Comparison of ENCODE assay signal across 14 cellular contexts in genomic region chr5:177356756-177357458, GRCh38. TPM values are rescaled to one million over a fixed set of nuclear protein-coding genes. Genes with fewer than 3 reads are reported as not detected.
A peak's percentile ranks its signal among the peaks of the same experiment; 100 is the strongest.
DNase-seq lines count a peak whose midpoint lies in the region; ATAC-seq and TF ChIP-seq lines count a peak whose summit lies in the region.
"Had no signal": no experiment of that assay in that cellular context is flagged by ENCODE, and none has a peak within 500 bp of the region (broad histone marks: within the 10 kb centered on the region; RNA-seq: fewer than 3 reads in every experiment).

No MANE protein-coding gene starts in this region.

- H4K20me1 ChIP-seq in BLaER1 treated with 17β-estradiol and CSF1 and Interleukin-3, amounts not matched to agents 10 nM and 100 nM = peaks cover 0 to 20% (median 0%) of the 10 kb centered on the region in 11 experiments; a peak in 5 of 22 replicates

- H3K36me3 Mint-ChIP-seq in endothelial cell (ENCODE audit: low read depth, unreplicated experiment) = no peaks in the 10 kb centered on the region

- peak overlapping the region; percentile 60 to 81 (median 68); a peak in 18 of 20 replicates for H3K4me3 ChIP-seq in BLaER1 treated with 17β-estradiol and CSF1 and Interleukin-3, amounts not matched to agents 10 nM and 100 nM
- H3K4me3 ChIP-seq in GM12864 (ENCODE audit: low read depth, low read length) (peak overlapping the region; percentile 76), SK-N-MC (peak overlapping the region; percentile 89)

- peaks cover 74 to 97% (median 87%) of the 10 kb centered on the region in 10 experiments for H3K4me1 ChIP-seq in BLaER1 treated with 17β-estradiol and CSF1 and Interleukin-3, amounts not matched to agents 10 nM and 100 nM
- H3K4me1 ChIP-seq: parathyroid adenoma had no signal

- H3K27me3 Mint-ChIP-seq in endothelial cell (ENCODE audit: unreplicated experiment) = peaks cover 21% of the 10 kb centered on the region

- TF ChIP-seq CTCF in GM12864 (IDR thresholded peaks at IDR 0.05; ENCODE audit: low read depth, low read length, missing control alignments) (no peak), endothelial cell (IDR thresholded peaks at IDR 0.05; ENCODE audit: unreplicated experiment) (no peak)

- H3K27ac ChIP-seq in BLaER1 treated with 17β-estradiol and CSF1 and Interleukin-3, amounts not matched to agents 10 nM and 100 nM = peak overlapping the region in 9 of 11 experiments; percentile 73 to 88 (median 81); a peak in 17 of 22 replicates
- H3K27ac ChIP-seq in SK-N-MC = no peak overlapping the region
- H3K27ac ChIP-seq: brain microvascular endothelial cell, parathyroid adenoma had no signal

- peak overlapping the region; percentile 93 to 100 (median 99) for H3K4me2 ChIP-seq in BLaER1 treated with 17β-estradiol and CSF1 and Interleukin-3, amounts not matched to agents 10 nM and 100 nM

- no peaks in the 10 kb centered on the region for H3K27me3 ChIP-seq in BLaER1 treated with 17β-estradiol and CSF1 and Interleukin-3, amounts not matched to agents 10 nM and 100 nM
- H3K27me3 ChIP-seq: brain microvascular endothelial cell, tibial nerve had no signal

- H3K36me3 ChIP-seq in BLaER1 treated with 17β-estradiol and CSF1 and Interleukin-3, amounts not matched to agents 10 nM and 100 nM = no peaks in the 10 kb centered on the region
- H3K36me3 ChIP-seq in SK-N-MC (ENCODE audit: insufficient read depth, low read length) = no peaks in the 10 kb centered on the region
- H3K36me3 ChIP-seq: brain microvascular endothelial cell, tibial nerve had no signal

- peak overlapping the region in 9 of 11 experiments; percentile 73 to 83 (median 80); a peak in 15 of 22 replicates for H3K9ac ChIP-seq in BLaER1 treated with 17β-estradiol and CSF1 and Interleukin-3, amounts not matched to agents 10 nM and 100 nM
- no peak overlapping the region for H3K9ac ChIP-seq in SK-N-MC (ENCODE audit: insufficient read length)
- H3K9ac ChIP-seq: parathyroid adenoma had no signal

- ATAC-seq in GM18870 (IDR thresholded peaks at IDR 0.05; ENCODE audit: unreplicated experiment) (no peak), GM21423 (IDR thresholded peaks at IDR 0.05; ENCODE audit: unreplicated experiment) (no peak), HG03457 (IDR thresholded peaks at IDR 0.05; ENCODE audit: unreplicated experiment) (no peak)

- no peak for DNase-seq in GM12864 (ENCODE audit: low read depth)
- no peak for DNase-seq in SK-N-MC (ENCODE audit: low read depth, low spot score)
- no peak for DNase-seq in endothelial cell (ENCODE audit: low spot score)
- no peak for DNase-seq in medulla oblongata (ENCODE audit: extremely low spot score)
- DNase-seq: NCI-H1436 had no signal

- peaks cover 0 to 6% (median 0%) of the 10 kb centered on the region in 11 experiments; a peak in 2 of 22 replicates for H3K9me3 ChIP-seq in BLaER1 treated with 17β-estradiol and CSF1 and Interleukin-3, amounts not matched to agents 10 nM and 100 nM (replicated peaks in 1 of 11)
- no peaks in the 10 kb centered on the region for H3K9me3 ChIP-seq in SK-N-MC (ENCODE audit: low read depth, low read length)
- H3K9me3 ChIP-seq: tibial nerve had no signal

- peak overlapping the region; percentile 98 for H3K27ac Mint-ChIP-seq in endothelial cell (ENCODE audit: unreplicated experiment)

- no peak overlapping the region for H3K4me3 Mint-ChIP-seq in endothelial cell (ENCODE audit: unreplicated experiment)

- no peaks in the 10 kb centered on the region for H3K9me3 Mint-ChIP-seq in endothelial cell (ENCODE audit: unreplicated experiment)

- peaks cover 26% of the 10 kb centered on the region for H3K4me1 Mint-ChIP-seq in endothelial cell (ENCODE audit: unreplicated experiment)

RNA-seq across cellular contexts. Expression of gene RGS14, which starts 0.8 kb away (rescaled TPM):
- 21.8 TPM for total RNA-seq in endothelial cell (ENCODE audit: unreplicated experiment)

RNA-seq across cellular contexts. Expression of gene LMAN2, which starts 5.4 kb away (rescaled TPM):
- 137 TPM for total RNA-seq in endothelial cell (ENCODE audit: unreplicated experiment)

RNA-seq across cellular contexts. Expression of gene SLC34A1, which starts 27.3 kb away (rescaled TPM):
- not detected for total RNA-seq in endothelial cell (ENCODE audit: unreplicated experiment)
- total RNA-seq: fibroblast of lung, H4, tibial nerve had no signal

RNA-seq across cellular contexts. Expression of gene PFN3, which starts 43.6 kb away (rescaled TPM):
- not detected for total RNA-seq in endothelial cell (ENCODE audit: unreplicated experiment)
- total RNA-seq: fibroblast of lung, H4, tibial nerve had no signal

RNA-seq across cellular contexts. Expression of gene MXD3, which starts 45.2 kb away (rescaled TPM):
- 6.4 TPM for total RNA-seq in endothelial cell (ENCODE audit: unreplicated experiment)
